ENCODE assay signal across 28 cellular contexts in the genomic region with DNA sequence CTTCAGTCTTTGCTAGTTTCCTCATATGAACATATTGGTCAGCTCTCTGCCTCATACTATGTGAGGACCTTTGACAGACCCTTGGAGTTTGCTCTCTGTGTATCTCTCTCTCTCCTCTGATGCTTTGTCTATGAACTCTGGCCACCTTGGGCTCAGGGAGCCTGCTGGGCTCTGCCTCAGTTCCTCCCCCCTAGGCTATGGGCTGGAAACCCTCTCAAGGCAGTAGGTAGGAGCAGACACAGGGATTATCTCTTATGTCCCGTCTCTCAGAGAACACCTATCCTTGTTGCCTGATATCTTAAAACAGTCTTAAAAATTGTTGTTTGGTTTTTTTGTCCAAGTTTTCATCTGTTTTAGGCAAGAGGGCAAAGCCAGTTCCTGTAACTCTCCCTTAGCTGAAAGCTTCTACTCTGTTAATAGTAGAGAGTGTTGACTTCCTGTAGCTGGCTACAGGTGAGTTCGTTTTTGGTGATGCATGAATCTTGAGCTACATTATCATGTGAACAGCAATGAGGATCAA.
"Had no signal": no experiment of that assay in that cellular context is flagged by ENCODE, and none has a peak within 500 bp of the region (broad histone marks: within the 10 kb centered on the region; RNA-seq: fewer than 3 reads in every experiment).

No MANE protein-coding gene starts in this region.

- H3K36me3 Mint-ChIP-seq: stimulated activated effector memory CD8-positive, alpha-beta T cell treated with anti-CD3 and anti-CD28 coated beads, Interleukin-12 subunit alpha, Interleukin-12 subunit beta, amount 100 ng/mL, for 72 hours; type B pancreatic cell had no signal

- H3K4me1 ChIP-seq: stomach, suprapubic skin, testis, thyroid gland, tibial artery, tibial nerve, transverse colon, upper lobe of left lung, upper lobe of right lung, uterus, vagina had no signal

- H3K27me3 ChIP-seq: stomach, testis, thyroid gland, tibial artery, tibial nerve, transverse colon, upper lobe of left lung, uterus, vagina had no signal

- DNase-seq: stimulated activated CD4-positive, alpha-beta T cell treated with anti-CD3 and anti-CD28 coated beads, Interleukin-2, amount 100 ng/mL, for 48 hours; stimulated activated CD4-positive, alpha-beta T cell treated with anti-CD3 and anti-CD28 coated beads, Interleukin-4, amount 100 ng/mL, for 1 hour; stimulated activated CD4-positive, alpha-beta T cell treated with anti-CD3 and anti-CD28 coated beads, Interleukin-4, amount 100 ng/mL, for 24 hours; stimulated activated CD4-positive, alpha-beta T cell treated with anti-CD3 and anti-CD28 coated beads, Interleukin-4, amount 100 ng/mL, for 4 hours; stimulated activated CD8-positive, alpha-beta memory T cell treated with anti-CD3 and anti-CD28 coated beads, Interleukin-4, amount 100 ng/mL, for 48 hours; stimulated activated naive B cell treated with anti-CD40 and anti-IgM and Interleukin-4, amounts not matched to agents 10 μg/mL and 1 μg/mL and 100 μg/mL, for 72 hours; stimulated activated naive CD4-positive, alpha-beta T cell; stimulated activated naive CD4-positive, alpha-beta T cell treated with Interleukin-2 at 50 U/mL for 16 hours; stimulated activated naive CD8-positive, alpha-beta T cell treated with anti-CD3 and anti-CD28 coated beads, Interleukin-15, amount 100 ng/mL, for 72 hours; stimulated activated naive CD8-positive, alpha-beta T cell treated with anti-CD3 and anti-CD28 coated beads, Interleukin-15, Interleukin-2, amounts not matched to agents 100 U/mL and 50 U/mL, for 24 hours; stomach; substantia nigra; testis; thyroid gland; tibial artery; transverse colon; trophoblast cell; upper lobe of left lung; upper lobe of right lung; uterus had no signal

- H3K36me3 ChIP-seq: stomach, suprapubic skin, thoracic aorta, thyroid gland, tibial artery, tibial nerve, transverse colon, upper lobe of left lung, upper lobe of right lung, uterus, vagina had no signal

- H3K27ac ChIP-seq: stomach, suprapubic skin, testis, thoracic aorta, thyroid gland, tibial artery, tibial nerve, transverse colon, upper lobe of left lung, upper lobe of right lung, uterus, vagina had no signal

- H3K4me3 Mint-ChIP-seq: stimulated activated effector memory CD8-positive, alpha-beta T cell treated with anti-CD3 and anti-CD28 coated beads, Interleukin-12 subunit alpha, Interleukin-12 subunit beta, amount 100 ng/mL, for 72 hours; stimulated activated memory B cell treated with anti-CD40 and anti-IgM and Interleukin-4, amounts not matched to agents 10 μg/mL and 1 μg/mL and 100 μg/mL, for 72 hours; stimulated activated naive B cell treated with anti-CD40 and anti-IgM and Interleukin-4, amounts not matched to agents 10 μg/mL and 1 μg/mL and 100 μg/mL, for 72 hours; stimulated activated naive CD8-positive, alpha-beta T cell treated with anti-CD3 and anti-CD28 coated beads, Interleukin-15, amount 100 ng/mL, for 72 hours; stimulated activated naive CD8-positive, alpha-beta T cell treated with anti-CD3 and anti-CD28 coated beads, Interleukin-15, Interleukin-2, amounts not matched to agents 100 ng/mL and 50 ng/mL, for 24 hours; type B pancreatic cell had no signal

- H3K4me3 ChIP-seq: stomach, suprapubic skin, testis, thoracic aorta, thyroid gland, tibial artery, tibial nerve, transverse colon, upper lobe of left lung, upper lobe of right lung, uterus, vagina had no signal

- H3K27me3 Mint-ChIP-seq: type B pancreatic cell had no signal

- H3K27ac Mint-ChIP-seq: stimulated activated effector memory CD8-positive, alpha-beta T cell treated with anti-CD3 and anti-CD28 coated beads, Interleukin-12 subunit alpha, Interleukin-12 subunit beta, amount 100 ng/mL, for 72 hours; stimulated activated memory B cell treated with anti-CD40 and anti-IgM and Interleukin-4, amounts not matched to agents 10 μg/mL and 1 μg/mL and 100 μg/mL, for 72 hours; stimulated activated naive B cell treated with anti-CD40 and anti-IgM and Interleukin-4, amounts not matched to agents 10 μg/mL and 1 μg/mL and 100 μg/mL, for 72 hours; stimulated activated naive CD8-positive, alpha-beta T cell treated with anti-CD3 and anti-CD28 coated beads, Interleukin-15, amount 100 ng/mL, for 72 hours; stimulated activated naive CD8-positive, alpha-beta T cell treated with anti-CD3 and anti-CD28 coated beads, Interleukin-15, Interleukin-2, amounts not matched to agents 100 ng/mL and 50 ng/mL, for 24 hours; type B pancreatic cell had no signal

- H3K4me1 Mint-ChIP-seq: stimulated activated effector memory CD8-positive, alpha-beta T cell treated with anti-CD3 and anti-CD28 coated beads, Interleukin-12 subunit alpha, Interleukin-12 subunit beta, amount 100 ng/mL, for 72 hours had no signal

- H3K9me3 ChIP-seq: testis, thoracic aorta, thyroid gland, vagina had no signal

- ATAC-seq: stimulated activated effector memory CD8-positive, alpha-beta T cell treated with anti-CD3 and anti-CD28 coated beads, Interleukin-12 subunit alpha, Interleukin-12 subunit beta, amount 100 ng/mL, for 72 hours; stimulated activated memory B cell treated with anti-CD40 and anti-IgM and Interleukin-4, amounts not matched to agents 10 μg/mL and 1 μg/mL and 100 μg/mL, for 72 hours; stimulated activated naive B cell treated with anti-CD40 and anti-IgM and Interleukin-4, amounts not matched to agents 10 μg/mL and 1 μg/mL and 100 μg/mL, for 72 hours; stimulated activated naive CD8-positive, alpha-beta T cell treated with anti-CD3 and anti-CD28 coated beads, Interleukin-15, amount 100 ng/mL, for 72 hours; stimulated activated naive CD8-positive, alpha-beta T cell treated with anti-CD3 and anti-CD28 coated beads, Interleukin-15, Interleukin-2, amounts not matched to agents 100 U/mL and 50 U/mL, for 24 hours; upper lobe of right lung had no signal
